In genomic region chr3:70583682-70584081, GRCh38 we compare ENCODE assay signal across 1 cellular context.
TF ChIP-seq lines count a peak whose summit lies in the region.

No MANE protein-coding gene starts in this region.

TF ChIP-seq in GM23338, 12 proteins besides CTCF, POLR2A, EP300 and RAD21 (continued from another document):
- TF ChIP-seq, protein P1, sequence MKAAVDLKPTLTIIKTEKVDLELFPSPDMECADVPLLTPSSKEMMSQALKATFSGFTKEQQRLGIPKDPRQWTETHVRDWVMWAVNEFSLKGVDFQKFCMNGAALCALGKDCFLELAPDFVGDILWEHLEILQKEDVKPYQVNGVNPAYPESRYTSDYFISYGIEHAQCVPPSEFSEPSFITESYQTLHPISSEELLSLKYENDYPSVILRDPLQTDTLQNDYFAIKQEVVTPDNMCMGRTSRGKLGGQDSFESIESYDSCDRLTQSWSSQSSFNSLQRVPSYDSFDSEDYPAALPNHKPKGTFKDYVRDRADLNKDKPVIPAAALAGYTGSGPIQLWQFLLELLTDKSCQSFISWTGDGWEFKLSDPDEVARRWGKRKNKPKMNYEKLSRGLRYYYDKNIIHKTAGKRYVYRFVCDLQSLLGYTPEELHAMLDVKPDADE (IDR thresholded peaks at IDR 0.05): no peak
- TF ChIP-seq JUNB (IDR thresholded peaks at IDR 0.05; ENCODE audit: unreplicated experiment) (no peak), ZNF114 (CRISPR knock-in tag; IDR thresholded peaks at IDR 0.05) (no peak), POLR2AphosphoS5 (IDR thresholded peaks at IDR 0.05; ENCODE audit: low read depth) (no peak), STAT1 (IDR thresholded peaks at IDR 0.05; ENCODE audit: unreplicated experiment) (no peak)
